1 cellular context compared by ENCODE assay signal in the genomic region with DNA sequence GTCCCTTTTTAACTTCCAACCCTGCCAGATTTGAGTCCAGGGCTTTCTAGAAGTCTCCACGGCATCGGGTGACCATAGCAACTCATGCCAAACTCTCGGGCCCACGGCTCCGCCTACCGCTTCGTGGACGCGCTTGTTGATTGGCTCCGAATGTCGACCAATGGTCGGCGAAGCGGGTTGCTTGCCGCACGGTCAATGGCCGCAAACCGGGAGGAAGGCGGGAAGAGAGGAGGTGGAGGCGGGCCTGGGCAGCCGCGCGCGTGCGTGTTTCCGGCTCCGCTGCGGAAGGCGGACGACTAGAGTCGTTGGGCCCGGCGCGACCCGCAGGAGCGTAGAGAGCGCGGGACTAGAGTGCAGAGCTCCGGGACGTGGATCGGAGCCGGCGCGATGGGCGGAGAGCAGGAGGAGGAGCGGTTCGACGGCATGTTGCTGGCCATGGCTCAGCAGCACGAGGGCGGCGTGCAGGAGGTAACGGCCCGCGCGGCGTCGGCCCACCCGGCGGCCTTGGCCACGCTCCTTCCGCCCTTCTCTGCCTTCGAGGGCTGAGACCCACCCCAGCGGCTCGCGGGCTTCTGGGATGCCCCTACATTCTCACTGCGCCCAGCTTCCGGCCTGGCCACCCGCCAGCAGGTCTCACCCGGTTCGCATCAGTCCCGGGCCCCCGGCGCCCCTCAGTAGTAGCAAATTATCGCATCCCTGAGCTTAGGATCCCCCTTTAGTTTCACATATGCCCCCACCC.
A peak's percentile ranks its signal among the peaks of the same experiment; 100 is the strongest.
TF ChIP-seq lines count a peak whose summit lies in the region.

A gene (plus strand): TSS at position 282 of the 739 bp plus-strand sequence. CDS start 106 bp downstream, at position 388.

TF ChIP-seq in K562, 482 proteins besides CTCF, POLR2A, EP300 and RAD21 (continued from another document and continues in another):
- TF ChIP-seq, protein P1, sequence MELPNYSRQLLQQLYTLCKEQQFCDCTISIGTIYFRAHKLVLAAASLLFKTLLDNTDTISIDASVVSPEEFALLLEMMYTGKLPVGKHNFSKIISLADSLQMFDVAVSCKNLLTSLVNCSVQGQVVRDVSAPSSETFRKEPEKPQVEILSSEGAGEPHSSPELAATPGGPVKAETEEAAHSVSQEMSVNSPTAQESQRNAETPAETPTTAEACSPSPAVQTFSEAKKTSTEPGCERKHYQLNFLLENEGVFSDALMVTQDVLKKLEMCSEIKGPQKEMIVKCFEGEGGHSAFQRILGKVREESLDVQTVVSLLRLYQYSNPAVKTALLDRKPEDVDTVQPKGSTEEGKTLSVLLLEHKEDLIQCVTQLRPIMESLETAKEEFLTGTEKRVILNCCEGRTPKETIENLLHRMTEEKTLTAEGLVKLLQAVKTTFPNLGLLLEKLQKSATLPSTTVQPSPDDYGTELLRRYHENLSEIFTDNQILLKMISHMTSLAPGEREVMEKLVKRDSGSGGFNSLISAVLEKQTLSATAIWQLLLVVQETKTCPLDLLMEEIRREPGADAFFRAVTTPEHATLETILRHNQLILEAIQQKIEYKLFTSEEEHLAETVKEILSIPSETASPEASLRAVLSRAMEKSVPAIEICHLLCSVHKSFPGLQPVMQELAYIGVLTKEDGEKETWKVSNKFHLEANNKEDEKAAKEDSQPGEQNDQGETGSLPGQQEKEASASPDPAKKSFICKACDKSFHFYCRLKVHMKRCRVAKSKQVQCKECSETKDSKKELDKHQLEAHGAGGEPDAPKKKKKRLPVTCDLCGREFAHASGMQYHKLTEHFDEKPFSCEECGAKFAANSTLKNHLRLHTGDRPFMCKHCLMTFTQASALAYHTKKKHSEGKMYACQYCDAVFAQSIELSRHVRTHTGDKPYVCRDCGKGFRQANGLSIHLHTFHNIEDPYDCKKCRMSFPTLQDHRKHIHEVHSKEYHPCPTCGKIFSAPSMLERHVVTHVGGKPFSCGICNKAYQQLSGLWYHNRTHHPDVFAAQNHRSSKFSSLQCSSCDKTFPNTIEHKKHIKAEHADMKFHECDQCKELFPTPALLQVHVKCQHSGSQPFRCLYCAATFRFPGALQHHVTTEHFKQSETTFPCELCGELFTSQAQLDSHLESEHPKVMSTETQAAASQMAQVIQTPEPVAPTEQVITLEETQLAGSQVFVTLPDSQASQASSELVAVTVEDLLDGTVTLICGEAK (IDR thresholded peaks at IDR 0.05): peak; percentile 95
- TF ChIP-seq, protein P1 (CRISPR knock-in tag; IDR thresholded peaks at IDR 0.05): no peak
- TF ChIP-seq EWSR1 (IDR thresholded peaks at IDR 0.05; ENCODE audit: borderline replicate concordance, low read depth, partially characterized antibody) (no peak), TRIM28 (IDR thresholded peaks at IDR 0.05) (no peak), ZNF143 (CRISPR knock-in tag; IDR thresholded peaks at IDR 0.05) (0 out of 2 replicates have a peak, but pooled peaks have one; percentile 43), CBX2 (IDR thresholded peaks at IDR 0.05; ENCODE audit: insufficient read depth, low read length, poor library complexity, severe bottlenecking) (no peak), ESRRA (IDR thresholded peaks at IDR 0.05; ENCODE audit: borderline replicate concordance, low read depth) (0 out of 2 replicates have a peak, but pooled peaks have one; percentile 67), POLR3G (IDR thresholded peaks at IDR 0.05; ENCODE audit: extremely low read depth, insufficient read length, insufficient replicate concordance) (no peak), RUNX1 (IDR thresholded peaks at IDR 0.05; ENCODE audit: low read depth) (no peak), ZNF583 (CRISPR knock-in tag; IDR thresholded peaks at IDR 0.05) (0 out of 2 replicates have a peak, but pooled peaks have one; percentile 36), ZNF589 (CRISPR knock-in tag; IDR thresholded peaks at IDR 0.05; ENCODE audit: low read depth) (no peak), ZNF57 (CRISPR knock-in tag; IDR thresholded peaks at IDR 0.05) (no peak), DMBX1 (CRISPR knock-in tag; IDR thresholded peaks at IDR 0.05; ENCODE audit: borderline replicate concordance) (no peak), MAFG (tag; conservative IDR thresholded peaks at IDR 0.05) (no peak), MCM7 (IDR thresholded peaks at IDR 0.05) (no peak), NFE2L1 (tag; IDR thresholded peaks at IDR 0.05; ENCODE audit: borderline replicate concordance, low read depth) (no peak), SAFB (IDR thresholded peaks at IDR 0.05; ENCODE audit: borderline replicate concordance, low read depth, low read length) (peak; percentile 61; the same call in 1 of the 2 replicates), ZNF830 (CRISPR knock-in tag; IDR thresholded peaks at IDR 0.05) (no peak), NFXL1 (CRISPR knock-in tag; IDR thresholded peaks at IDR 0.05) (no peak), POLR3A (IDR thresholded peaks at IDR 0.05; ENCODE audit: borderline replicate concordance, extremely low read depth, insufficient read depth, insufficient read length) (no peak), MTA2 (IDR thresholded peaks at IDR 0.05; ENCODE audit: low read depth) (no peak), HMG20B (CRISPR knock-in tag; IDR thresholded peaks at IDR 0.05) (no peak), HNRNPH1 (optimal IDR thresholded peaks at IDR 0.05; ENCODE audit: low read depth, low read length) (no peak), ZSCAN32 (CRISPR knock-in tag; IDR thresholded peaks at IDR 0.05) (no peak), MYNN (IDR thresholded peaks at IDR 0.05) (peak; percentile 77; the same call in 1 of the 2 replicates), MYNN (CRISPR knock-in tag; IDR thresholded peaks at IDR 0.05) (no peak)
- TF ChIP-seq, protein P2, sequence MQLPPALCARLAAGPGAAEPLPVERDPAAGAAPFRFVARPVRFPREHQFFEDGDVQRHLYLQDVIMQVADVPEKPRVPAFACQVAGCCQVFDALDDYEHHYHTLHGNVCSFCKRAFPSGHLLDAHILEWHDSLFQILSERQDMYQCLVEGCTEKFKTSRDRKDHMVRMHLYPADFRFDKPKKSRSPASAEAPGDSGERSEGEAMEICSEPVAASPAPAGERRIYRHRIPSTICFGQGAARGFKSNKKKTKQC (CRISPR knock-in tag; IDR thresholded peaks at IDR 0.05): peak; percentile 95
- TF ChIP-seq, protein P3, sequence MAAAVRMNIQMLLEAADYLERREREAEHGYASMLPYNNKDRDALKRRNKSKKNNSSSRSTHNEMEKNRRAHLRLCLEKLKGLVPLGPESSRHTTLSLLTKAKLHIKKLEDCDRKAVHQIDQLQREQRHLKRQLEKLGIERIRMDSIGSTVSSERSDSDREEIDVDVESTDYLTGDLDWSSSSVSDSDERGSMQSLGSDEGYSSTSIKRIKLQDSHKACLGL (CRISPR knock-in tag; IDR thresholded peaks at IDR 0.05; ENCODE audit: borderline replicate concordance, poor library complexity, severe bottlenecking): no peak
- TF ChIP-seq, protein P4, sequence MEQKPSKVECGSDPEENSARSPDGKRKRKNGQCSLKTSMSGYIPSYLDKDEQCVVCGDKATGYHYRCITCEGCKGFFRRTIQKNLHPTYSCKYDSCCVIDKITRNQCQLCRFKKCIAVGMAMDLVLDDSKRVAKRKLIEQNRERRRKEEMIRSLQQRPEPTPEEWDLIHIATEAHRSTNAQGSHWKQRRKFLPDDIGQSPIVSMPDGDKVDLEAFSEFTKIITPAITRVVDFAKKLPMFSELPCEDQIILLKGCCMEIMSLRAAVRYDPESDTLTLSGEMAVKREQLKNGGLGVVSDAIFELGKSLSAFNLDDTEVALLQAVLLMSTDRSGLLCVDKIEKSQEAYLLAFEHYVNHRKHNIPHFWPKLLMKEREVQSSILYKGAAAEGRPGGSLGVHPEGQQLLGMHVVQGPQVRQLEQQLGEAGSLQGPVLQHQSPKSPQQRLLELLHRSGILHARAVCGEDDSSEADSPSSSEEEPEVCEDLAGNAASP (IDR thresholded peaks at IDR 0.05): no peak
- TF ChIP-seq, protein P5, sequence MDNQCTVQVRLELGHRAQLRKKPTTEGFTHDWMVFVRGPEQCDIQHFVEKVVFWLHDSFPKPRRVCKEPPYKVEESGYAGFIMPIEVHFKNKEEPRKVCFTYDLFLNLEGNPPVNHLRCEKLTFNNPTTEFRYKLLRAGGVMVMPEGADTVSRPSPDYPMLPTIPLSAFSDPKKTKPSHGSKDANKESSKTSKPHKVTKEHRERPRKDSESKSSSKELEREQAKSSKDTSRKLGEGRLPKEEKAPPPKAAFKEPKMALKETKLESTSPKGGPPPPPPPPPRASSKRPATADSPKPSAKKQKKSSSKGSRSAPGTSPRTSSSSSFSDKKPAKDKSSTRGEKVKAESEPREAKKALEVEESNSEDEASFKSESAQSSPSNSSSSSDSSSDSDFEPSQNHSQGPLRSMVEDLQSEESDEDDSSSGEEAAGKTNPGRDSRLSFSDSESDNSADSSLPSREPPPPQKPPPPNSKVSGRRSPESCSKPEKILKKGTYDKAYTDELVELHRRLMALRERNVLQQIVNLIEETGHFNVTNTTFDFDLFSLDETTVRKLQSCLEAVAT (IDR thresholded peaks at IDR 0.05): peak; percentile 55 to 78; a peak in 2 of 4 replicates
- TF ChIP-seq, protein P6, sequence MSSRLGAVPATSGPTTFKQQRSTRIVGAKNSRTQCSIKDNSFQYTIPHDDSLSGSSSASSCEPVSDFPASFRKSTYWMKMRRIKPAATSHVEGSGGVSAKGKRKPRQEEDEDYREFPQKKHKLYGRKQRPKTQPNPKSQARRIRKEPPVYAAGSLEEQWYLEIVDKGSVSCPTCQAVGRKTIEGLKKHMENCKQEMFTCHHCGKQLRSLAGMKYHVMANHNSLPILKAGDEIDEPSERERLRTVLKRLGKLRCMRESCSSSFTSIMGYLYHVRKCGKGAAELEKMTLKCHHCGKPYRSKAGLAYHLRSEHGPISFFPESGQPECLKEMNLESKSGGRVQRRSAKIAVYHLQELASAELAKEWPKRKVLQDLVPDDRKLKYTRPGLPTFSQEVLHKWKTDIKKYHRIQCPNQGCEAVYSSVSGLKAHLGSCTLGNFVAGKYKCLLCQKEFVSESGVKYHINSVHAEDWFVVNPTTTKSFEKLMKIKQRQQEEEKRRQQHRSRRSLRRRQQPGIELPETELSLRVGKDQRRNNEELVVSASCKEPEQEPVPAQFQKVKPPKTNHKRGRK (tag; IDR thresholded peaks at IDR 0.05): no peak
- TF ChIP-seq, protein P7, sequence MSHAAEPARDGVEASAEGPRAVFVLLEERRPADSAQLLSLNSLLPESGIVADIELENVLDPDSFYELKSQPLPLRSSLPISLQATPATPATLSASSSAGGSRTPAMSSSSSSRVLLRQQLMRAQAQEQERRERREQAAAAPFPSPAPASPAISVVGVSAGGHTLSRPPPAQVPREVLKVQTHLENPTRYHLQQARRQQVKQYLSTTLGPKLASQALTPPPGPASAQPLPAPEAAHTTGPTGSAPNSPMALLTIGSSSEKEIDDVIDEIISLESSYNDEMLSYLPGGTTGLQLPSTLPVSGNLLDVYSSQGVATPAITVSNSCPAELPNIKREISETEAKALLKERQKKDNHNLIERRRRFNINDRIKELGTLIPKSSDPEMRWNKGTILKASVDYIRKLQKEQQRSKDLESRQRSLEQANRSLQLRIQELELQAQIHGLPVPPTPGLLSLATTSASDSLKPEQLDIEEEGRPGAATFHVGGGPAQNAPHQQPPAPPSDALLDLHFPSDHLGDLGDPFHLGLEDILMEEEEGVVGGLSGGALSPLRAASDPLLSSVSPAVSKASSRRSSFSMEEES (CRISPR knock-in tag; IDR thresholded peaks at IDR 0.05): no peak
- TF ChIP-seq, protein P8, sequence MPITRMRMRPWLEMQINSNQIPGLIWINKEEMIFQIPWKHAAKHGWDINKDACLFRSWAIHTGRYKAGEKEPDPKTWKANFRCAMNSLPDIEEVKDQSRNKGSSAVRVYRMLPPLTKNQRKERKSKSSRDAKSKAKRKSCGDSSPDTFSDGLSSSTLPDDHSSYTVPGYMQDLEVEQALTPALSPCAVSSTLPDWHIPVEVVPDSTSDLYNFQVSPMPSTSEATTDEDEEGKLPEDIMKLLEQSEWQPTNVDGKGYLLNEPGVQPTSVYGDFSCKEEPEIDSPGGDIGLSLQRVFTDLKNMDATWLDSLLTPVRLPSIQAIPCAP (CRISPR knock-in tag; IDR thresholded peaks at IDR 0.05; ENCODE audit: borderline replicate concordance): no peak; the same call in 1 of the 2 replicates
- TF ChIP-seq, protein P9, sequence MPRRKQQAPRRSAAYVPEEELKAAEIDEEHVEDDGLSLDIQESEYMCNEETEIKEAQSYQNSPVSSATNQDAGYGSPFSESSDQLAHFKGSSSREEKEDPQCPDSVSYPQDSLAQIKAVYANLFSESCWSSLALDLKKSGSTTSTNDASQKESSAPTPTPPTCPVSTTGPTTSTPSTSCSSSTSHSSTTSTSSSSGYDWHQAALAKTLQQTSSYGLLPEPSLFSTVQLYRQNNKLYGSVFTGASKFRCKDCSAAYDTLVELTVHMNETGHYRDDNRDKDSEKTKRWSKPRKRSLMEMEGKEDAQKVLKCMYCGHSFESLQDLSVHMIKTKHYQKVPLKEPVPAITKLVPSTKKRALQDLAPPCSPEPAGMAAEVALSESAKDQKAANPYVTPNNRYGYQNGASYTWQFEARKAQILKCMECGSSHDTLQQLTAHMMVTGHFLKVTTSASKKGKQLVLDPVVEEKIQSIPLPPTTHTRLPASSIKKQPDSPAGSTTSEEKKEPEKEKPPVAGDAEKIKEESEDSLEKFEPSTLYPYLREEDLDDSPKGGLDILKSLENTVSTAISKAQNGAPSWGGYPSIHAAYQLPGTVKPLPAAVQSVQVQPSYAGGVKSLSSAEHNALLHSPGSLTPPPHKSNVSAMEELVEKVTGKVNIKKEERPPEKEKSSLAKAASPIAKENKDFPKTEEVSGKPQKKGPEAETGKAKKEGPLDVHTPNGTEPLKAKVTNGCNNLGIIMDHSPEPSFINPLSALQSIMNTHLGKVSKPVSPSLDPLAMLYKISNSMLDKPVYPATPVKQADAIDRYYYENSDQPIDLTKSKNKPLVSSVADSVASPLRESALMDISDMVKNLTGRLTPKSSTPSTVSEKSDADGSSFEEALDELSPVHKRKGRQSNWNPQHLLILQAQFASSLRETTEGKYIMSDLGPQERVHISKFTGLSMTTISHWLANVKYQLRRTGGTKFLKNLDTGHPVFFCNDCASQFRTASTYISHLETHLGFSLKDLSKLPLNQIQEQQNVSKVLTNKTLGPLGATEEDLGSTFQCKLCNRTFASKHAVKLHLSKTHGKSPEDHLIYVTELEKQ (CRISPR knock-in tag; IDR thresholded peaks at IDR 0.05): no peak
